Comparison of ENCODE assay signal across 21 cellular contexts in genomic region chr12:82449179-82449578, GRCh38.
A peak's percentile ranks its signal among the peaks of the same experiment; 100 is the strongest.
DNase-seq lines count a peak whose midpoint lies in the region; ATAC-seq, FAIRE-seq and TF ChIP-seq lines count a peak whose summit lies in the region.
"Had no signal": no experiment of that assay in that cellular context is flagged by ENCODE, and none has a peak within 500 bp of the region (broad histone marks: within the 10 kb centered on the region; RNA-seq: fewer than 3 reads in every experiment).

No MANE protein-coding gene starts in this region.

- intact Hi-C loops in lower leg skin (cut with DNase I; ENCODE audit: low total_unique reads) = no loop called here

- ATAC-seq in foreskin keratinocyte = peak; percentile 29
- ATAC-seq: A549, GM12878, HepG2 had no signal

- no peak overlapping the region for H3K4me3 ChIP-seq in bronchial epithelial cell (ENCODE audit: low read depth, low read length)
- no peak overlapping the region for H3K4me3 ChIP-seq in lower leg skin (ENCODE audit: low read depth, poor library complexity, severe bottlenecking)
- H3K4me3 ChIP-seq: A549, GM12878, HAP-1 had no signal

- 68 to 71% methylated on average over 2 of the region's 2 CpGs for WGBS in lower leg skin, 2 donors

- H3K4me1 ChIP-seq in foreskin keratinocyte = peaks cover 8% of the 10 kb centered on the region
- H3K4me1 ChIP-seq: A549, BE2C, HAP-1 had no signal

- no peaks in the 10 kb centered on the region for H3K36me3 ChIP-seq in bronchial epithelial cell (ENCODE audit: control insufficient read depth, insufficient read depth, low read length)
- H3K36me3 ChIP-seq: BE2C, HAP-1 had no signal

- DNase-seq in AG08395 (ENCODE audit: low spot score) (peak; percentile 7), GM04504 (ENCODE audit: low read depth) (peak; percentile 3), bronchial epithelial cell (ENCODE audit: low read depth) (peak; percentile 8), foreskin keratinocyte (peak in 1 of 2 donors; percentile 13), NCI-H345 treated with DMSO at 0.1 percent for 48 hours (lab: John Stamatoyannopoulos, UW; ENCODE audit: unreplicated experiment) (no peak), lower leg skin (ENCODE audit: low spot score in 2 of 2) (no peak), activated gamma-delta T cell treated with Interleukin-2 at 50 U/mL for 16 hours (no peak)
- DNase-seq: BE2C; C1 segment of cervical spinal cord; CD4-positive, CD25-positive, alpha-beta regulatory T cell; CD8-positive, alpha-beta memory T cell; COR-L47; DMS 273 treated with DMSO at 0.1 percent for 48 hours; DMS53; DND-41 had no signal

- no peak for TF ChIP-seq POLR2A in lower leg skin (IDR thresholded peaks at IDR 0.05)

- FAIRE-seq in bronchial epithelial cell (lab: Jason Lieb, UNC) = no peak
- FAIRE-seq: A549, GM12878, GM19239, HepG2 had no signal

- no peak overlapping the region for H3K27ac ChIP-seq in foreskin keratinocyte
- H3K27ac ChIP-seq: 22Rv1, A549 had no signal

- no peaks in the 10 kb centered on the region for H3K27me3 ChIP-seq in bronchial epithelial cell (ENCODE audit: control insufficient read depth, insufficient read depth, low read length)
- no peaks in the 10 kb centered on the region for H3K27me3 ChIP-seq in foreskin keratinocyte
- H3K27me3 ChIP-seq: BE2C had no signal

- TF ChIP-seq CTCF in bronchial epithelial cell (IDR thresholded peaks at IDR 0.05; ENCODE audit: insufficient read depth, low read length, severe bottlenecking) = no peak
- no peak for TF ChIP-seq CTCF in foreskin keratinocyte (conservative IDR thresholded peaks at IDR 0.05)
- no peak for TF ChIP-seq CTCF in lower leg skin (IDR thresholded peaks at IDR 0.05)

Comparison
In these comparisons a context has a peak if more than half of its experiments do, and no peak if none do; other contexts are left out.
1. DNase-seq: peak in AG08395 (single experiment), GM04504 (single experiment) and bronchial epithelial cell (single experiment); none in NCI-H345 treated with DMSO at 0.1 percent for 48 hours (single experiment), lower leg skin (0 of 2) and activated gamma-delta T cell treated with Interleukin-2 at 50 U/mL for 16 hours (single experiment).